In genomic region chr14:64248689-64249088, GRCh38 we compare ENCODE assay signal across 29 cellular contexts.
"Had no signal": no experiment of that assay in that cellular context is flagged by ENCODE, and none has a peak within 500 bp of the region (broad histone marks: within the 10 kb centered on the region; RNA-seq: fewer than 3 reads in every experiment).

No MANE protein-coding gene starts in this region.

- H3K9me3 Mint-ChIP-seq: immature natural killer cell; naive thymus-derived CD8-positive, alpha-beta T cell; stimulated activated naive CD8-positive, alpha-beta T cell treated with anti-CD3 and anti-CD28 coated beads, Interleukin-15, amount 100 ng/mL, for 72 hours had no signal

- H3K4me1 Mint-ChIP-seq: immature natural killer cell; stimulated activated naive CD8-positive, alpha-beta T cell treated with anti-CD3 and anti-CD28 coated beads, Interleukin-15, amount 100 ng/mL, for 72 hours had no signal

- H3K27ac Mint-ChIP-seq: immature natural killer cell; naive thymus-derived CD8-positive, alpha-beta T cell; stimulated activated naive CD8-positive, alpha-beta T cell treated with anti-CD3 and anti-CD28 coated beads, Interleukin-15, amount 100 ng/mL, for 72 hours had no signal

- DNase-seq: caudate nucleus; cerebellar nuclear complex; cortex of kidney; foreskin fibroblast; glutamatergic neuron; hypothalamus; immature natural killer cell; islet precursor cell; kidney glomerular epithelial cell; mesendoderm; midbrain; naive thymus-derived CD8-positive, alpha-beta T cell; occipital lobe; retina; right lobe of liver; small intestine; stimulated activated CD4-positive, alpha-beta T cell treated with anti-CD3 and anti-CD28 coated beads, Interleukin-12 subunit alpha, Interleukin-12 subunit beta, amount 100 ng/mL, for 4 hours; stimulated activated CD4-positive, alpha-beta T cell treated with anti-CD3 and anti-CD28 coated beads, Interleukin-1b, Interleukin-23, amount 100 ng/mL, for 48 hours; stimulated activated CD4-positive, alpha-beta T cell treated with anti-CD3 and anti-CD28 coated beads, Interleukin-4, amount 100 ng/mL, for 1 hour; stimulated activated CD8-positive, alpha-beta memory T cell treated with anti-CD3 and anti-CD28 coated beads, Interleukin-4, amount 100 ng/mL, for 48 hours; stimulated activated naive CD4-positive, alpha-beta T cell; stimulated activated naive CD8-positive, alpha-beta T cell treated with anti-CD3 and anti-CD28 coated beads, Interleukin-15, amount 100 ng/mL, for 72 hours; trophoblast cell had no signal

- H3K4me1 ChIP-seq: gastroesophageal sphincter, right lobe of liver, suprapubic skin had no signal

- H3K9me3 ChIP-seq: gastroesophageal sphincter, ovary, right lobe of liver, suprapubic skin, thyroid gland had no signal

- H3K27me3 ChIP-seq: gastroesophageal sphincter, ovary, right lobe of liver, suprapubic skin, thyroid gland had no signal

- ATAC-seq: esophagus mucosa; gastroesophageal sphincter; naive thymus-derived CD8-positive, alpha-beta T cell; right lobe of liver; stimulated activated naive CD8-positive, alpha-beta T cell treated with anti-CD3 and anti-CD28 coated beads, Interleukin-15, amount 100 ng/mL, for 72 hours had no signal

- H3K27me3 Mint-ChIP-seq: stimulated activated naive CD8-positive, alpha-beta T cell treated with anti-CD3 and anti-CD28 coated beads, Interleukin-15, amount 100 ng/mL, for 72 hours had no signal

- H3K4me3 ChIP-seq: gastroesophageal sphincter, ovary, right lobe of liver, suprapubic skin, thyroid gland had no signal

- H3K36me3 ChIP-seq: gastroesophageal sphincter, ovary, right lobe of liver, suprapubic skin, thyroid gland had no signal

- H3K4me3 Mint-ChIP-seq: immature natural killer cell; naive thymus-derived CD8-positive, alpha-beta T cell; stimulated activated naive CD8-positive, alpha-beta T cell treated with anti-CD3 and anti-CD28 coated beads, Interleukin-15, amount 100 ng/mL, for 72 hours had no signal

- H3K27ac ChIP-seq: epithelial cell of prostate, gastroesophageal sphincter, right lobe of liver, suprapubic skin, thyroid gland had no signal
